In genomic region chr1:108495008-108495407, GRCh38 we compare ENCODE assay signal across 10 cellular contexts. TPM values are rescaled to one million over a fixed set of nuclear protein-coding genes. Genes with fewer than 3 reads are reported as not detected.
"Had no signal": no experiment of that assay in that cellular context is flagged by ENCODE, and none has a peak within 500 bp of the region (broad histone marks: within the 10 kb centered on the region; RNA-seq: fewer than 3 reads in every experiment).

No MANE protein-coding gene starts in this region.

RNA-seq across cellular contexts. Expression of gene NBPF6, which starts 44.9 kb away (rescaled TPM):
- total RNA-seq: activated B cell treated with CpG ODN at 0.5 μM for 24 hours; activated CD4-positive, alpha-beta memory T cell treated with anti-CD3 and anti-CD28 coated beads, Interleukin-2, amount 10 ng/mL, durations not matched to agents 7 days and 5 days; activated CD4-positive, alpha-beta T cell treated with anti-CD3 and anti-CD28 coated beads for 36 hours; activated CD4-positive, alpha-beta T cell treated with anti-CD3 and anti-CD28 coated beads, Interleukin-2, amount 10 ng/mL, durations not matched to agents 7 days and 5 days; activated CD8-positive, alpha-beta memory T cell treated with anti-CD3 and anti-CD28 coated beads for 36 hours; activated CD8-positive, alpha-beta memory T cell treated with anti-CD3 and anti-CD28 coated beads, Interleukin-2, amount 10 ng/mL, durations not matched to agents 7 days and 5 days; activated CD8-positive, alpha-beta T cell treated with anti-CD3 and anti-CD28 coated beads for 36 hours; activated CD8-positive, alpha-beta T cell treated with anti-CD3 and anti-CD28 coated beads, Interleukin-2, amount 10 ng/mL, durations not matched to agents 7 days and 5 days; T-cell; T-helper 2 cell treated with Interferon-gamma antibody and Interleukin-4, amounts not matched to agents 100 ng/mL and 5 ng/mL, for 36 hours had no signal
